18 cellular contexts compared by ENCODE assay signal in genomic region chr15:39243396-39243795, GRCh38.
"Had no signal": no experiment of that assay in that cellular context is flagged by ENCODE, and none has a peak within 500 bp of the region (broad histone marks: within the 10 kb centered on the region; RNA-seq: fewer than 3 reads in every experiment).

No MANE protein-coding gene starts in this region.

- H3K27ac ChIP-seq: adrenal gland, esophagus squamous epithelium, lower lobe of right lung, transverse colon had no signal

- DNase-seq: activated CD4-positive, alpha-beta memory T cell treated with anti-CD3 and anti-CD28 coated beads, Interleukin-2, amount 10 ng/mL, durations not matched to agents 7 days and 5 days; activated CD4-positive, alpha-beta T cell treated with anti-CD3 and anti-CD28 coated beads for 4 hours; activated naive CD4-positive, alpha-beta T cell treated with anti-CD3 and anti-CD28 coated beads, Interleukin-2, amount 10 ng/mL, durations not matched to agents 7 days and 5 days; activated T-cell treated with anti-CD3 and anti-CD28 coated beads, Interleukin-2, amount 50 U/mL, for 24 hours; adrenal gland; effector CD8-positive, alpha-beta T cell; esophagus squamous epithelium; foreskin fibroblast; left cardiac atrium; lower lobe of right lung; naive thymus-derived CD4-positive, alpha-beta T cell; small intestine; stimulated activated CD4-positive, alpha-beta T cell treated with anti-CD3 and anti-CD28 coated beads, Interleukin-4, amount 100 ng/mL, for 24 hours; stimulated activated naive CD4-positive, alpha-beta T cell treated with Interleukin-2 at 50 U/mL for 16 hours; substantia nigra; T-helper 2 cell; transverse colon had no signal

- ATAC-seq: left cardiac atrium; lower lobe of right lung; naive thymus-derived CD4-positive, alpha-beta T cell had no signal

- H3K4me3 ChIP-seq: adrenal gland, esophagus squamous epithelium, lower lobe of right lung, transverse colon had no signal

- H3K4me1 ChIP-seq: adrenal gland, esophagus squamous epithelium, lower lobe of right lung, transverse colon had no signal

- H3K27me3 ChIP-seq: adrenal gland, esophagus squamous epithelium, transverse colon had no signal

- H3K36me3 ChIP-seq: adrenal gland, esophagus squamous epithelium, lower lobe of right lung, transverse colon had no signal

- H3K9me3 ChIP-seq: adrenal gland, esophagus squamous epithelium, lower lobe of right lung, transverse colon had no signal

- FAIRE-seq: endothelial cell of umbilical vein, small intestine had no signal
